Comparison of ENCODE assay signal across 1 cellular context in genomic region chrX:40473460-40474204, GRCh38.
TF ChIP-seq lines count a peak whose summit lies in the region.

No MANE protein-coding gene starts in this region.

TF ChIP-seq in HepG2, 621 proteins besides CTCF, POLR2A, EP300 and RAD21 (continued from another document):
- no peak for TF ChIP-seq ARHGAP35 (CRISPR knock-in tag; IDR thresholded peaks at IDR 0.05; ENCODE audit: borderline replicate concordance)
